In the genomic region with DNA sequence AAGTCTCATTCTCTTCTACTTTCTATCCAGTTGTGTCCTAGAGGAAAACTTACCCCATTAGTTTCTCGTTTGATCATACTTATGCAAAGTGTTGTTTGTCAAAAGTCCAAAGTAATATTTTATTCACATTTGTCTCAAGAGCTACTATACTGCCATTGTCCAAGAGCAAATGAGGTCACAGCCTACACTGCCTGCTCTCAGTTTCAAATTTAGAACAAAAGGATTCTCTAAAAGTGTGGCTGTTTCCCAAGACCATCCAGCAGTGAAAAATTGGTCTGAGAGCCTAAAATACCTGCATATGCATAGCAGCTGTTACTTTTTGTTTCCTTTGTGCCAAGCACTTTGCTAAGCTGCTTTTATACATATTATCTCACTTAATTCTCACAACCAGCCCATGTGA, we compare ENCODE assay signal across 24 cellular contexts.
"Had no signal": no experiment of that assay in that cellular context is flagged by ENCODE, and none has a peak within 500 bp of the region (broad histone marks: within the 10 kb centered on the region; RNA-seq: fewer than 3 reads in every experiment).

No MANE protein-coding gene starts in this region.

- H3K9me3 ChIP-seq: heart left ventricle, lower lobe of right lung, testis, uterus had no signal

- H3K36me3 Mint-ChIP-seq: activated CD4-positive, alpha-beta memory T cell treated with anti-CD3 and anti-CD28 coated beads for 36 hours; immature natural killer cell; natural killer cell; type B pancreatic cell had no signal

- ATAC-seq: lower lobe of right lung, natural killer cell had no signal

- H3K4me3 Mint-ChIP-seq: activated CD4-positive, alpha-beta memory T cell treated with anti-CD3 and anti-CD28 coated beads for 36 hours; activated CD4-positive, alpha-beta T cell treated with anti-CD3 and anti-CD28 coated beads, Interleukin-2, amount 10 ng/mL, durations not matched to agents 24 days and 14 days; activated T-helper 1 cell treated with anti-CD3 and anti-CD28 coated beads, Interleukin-12 subunit alpha, Interleukin-12 subunit beta, Interleukin-2, Interleukin-4 antibody, amounts not matched to agents 30 ng/mL and 10 ng/mL and 1 ng/mL, durations not matched to agents 14 hours and 24 hours and 36 hours; immature natural killer cell; natural killer cell; type B pancreatic cell had no signal

- H3K36me3 ChIP-seq: heart left ventricle, lower lobe of right lung, uterus had no signal

- H3K4me1 Mint-ChIP-seq: activated CD4-positive, alpha-beta T cell treated with anti-CD3 and anti-CD28 coated beads, Interleukin-2, amount 10 ng/mL, durations not matched to agents 24 days and 14 days; immature natural killer cell; natural killer cell had no signal

- H3K27ac Mint-ChIP-seq: activated CD4-positive, alpha-beta memory T cell treated with anti-CD3 and anti-CD28 coated beads for 36 hours; activated CD4-positive, alpha-beta T cell treated with anti-CD3 and anti-CD28 coated beads, Interleukin-2, amount 10 ng/mL, durations not matched to agents 24 days and 14 days; activated T-helper 1 cell treated with anti-CD3 and anti-CD28 coated beads, Interleukin-12 subunit alpha, Interleukin-12 subunit beta, Interleukin-2, Interleukin-4 antibody, amounts not matched to agents 30 ng/mL and 10 ng/mL and 1 ng/mL, durations not matched to agents 14 hours and 24 hours and 36 hours; immature natural killer cell; natural killer cell; type B pancreatic cell had no signal

- H3K4me3 ChIP-seq: heart left ventricle, lower lobe of right lung, testis, uterus had no signal

- H3K4me1 ChIP-seq: lower lobe of right lung had no signal

- H3K9me3 Mint-ChIP-seq: activated CD4-positive, alpha-beta memory T cell treated with anti-CD3 and anti-CD28 coated beads for 36 hours; activated CD4-positive, alpha-beta T cell treated with anti-CD3 and anti-CD28 coated beads, Interleukin-2, amount 10 ng/mL, durations not matched to agents 24 days and 14 days; activated T-helper 1 cell treated with anti-CD3 and anti-CD28 coated beads, Interleukin-12 subunit alpha, Interleukin-12 subunit beta, Interleukin-2, Interleukin-4 antibody, amounts not matched to agents 30 ng/mL and 10 ng/mL and 1 ng/mL, durations not matched to agents 14 hours and 24 hours and 36 hours; immature natural killer cell; natural killer cell had no signal

- H3K27ac ChIP-seq: lower lobe of right lung had no signal

- DNase-seq: activated CD4-positive, alpha-beta memory T cell treated with anti-CD3 and anti-CD28 coated beads for 36 hours; activated CD4-positive, alpha-beta T cell treated with anti-CD3 and anti-CD28 coated beads, Interleukin-2, amount 10 ng/mL, durations not matched to agents 24 days and 14 days; activated CD4-positive, CD25-positive, alpha-beta regulatory T cell treated with anti-CD3 and anti-CD28 coated beads, Interleukin-2, amount 50 U/mL, for 72 hours; activated CD8-positive, alpha-beta memory T cell treated with anti-CD3 and anti-CD28 coated beads, Interleukin-2, amount 50 U/mL, for 4 hours; activated effector memory CD4-positive, alpha-beta T cell treated with anti-CD3 and anti-CD28 coated beads, Interleukin-2, amount 50 U/mL, for 16 hours; activated naive CD4-positive, alpha-beta T cell treated with anti-CD3 and anti-CD28 coated beads, Interleukin-2, amount 50 U/mL, for 16 hours; activated T-cell treated with anti-CD3 and anti-CD28 coated beads, Interleukin-2, amount 50 U/mL, for 1 hour; amygdala; central memory CD4-positive, alpha-beta T cell; heart left ventricle; hypothalamus; immature natural killer cell; lower lobe of right lung; mesenchymal stem cell; natural killer cell; posterior cingulate gyrus; retina; stimulated activated CD4-positive, alpha-beta T cell treated with anti-CD3 and anti-CD28 coated beads, Interleukin-2, amount 100 ng/mL, for 48 hours; stimulated activated naive CD4-positive, alpha-beta T cell treated with Interleukin-2 at 50 U/mL for 16 hours; T-helper 2 cell; testis; uterus had no signal

- H3K27me3 ChIP-seq: heart left ventricle, testis, uterus had no signal
